ENCODE assay signal across 8 cellular contexts in genomic region chr16:50326835-50327465, GRCh38. TPM values are rescaled to one million over a fixed set of nuclear protein-coding genes. Genes with fewer than 3 reads are reported as not detected.
A peak's percentile ranks its signal among the peaks of the same experiment; 100 is the strongest.
DNase-seq lines count a peak whose midpoint lies in the region; ATAC-seq and TF ChIP-seq lines count a peak whose summit lies in the region.

No MANE protein-coding gene starts in this region.

- H3K9me3 Mint-ChIP-seq in activated CD4-positive, alpha-beta T cell treated with anti-CD3 and anti-CD28 coated beads for 36 hours (ENCODE audit: low read depth) = no peaks in the 10 kb centered on the region

- in situ Hi-C loops in ACHN (cut with HindIII; ENCODE audit: low pct_ligation_motif_present, low pct_unique_long_range_greater_than_20kb, low sequenced_read_pairs) = no loop called here

- H3K4me2 ChIP-seq in neural cell (ENCODE audit: low read length) = no peak overlapping the region

- H3K9ac ChIP-seq in neural cell (ENCODE audit: low read length) = no peak overlapping the region

- no peaks in the 10 kb centered on the region for H3F3A ChIP-seq in neural cell (ENCODE audit: insufficient read depth, low read length, poor library complexity, severe bottlenecking)

- H3K27me3 ChIP-seq in neural cell (ENCODE audit: insufficient read depth, low read depth, low read length) = no peaks in the 10 kb centered on the region

- peak; percentile 66 for ATAC-seq in GM18511 (IDR thresholded peaks at IDR 0.05; ENCODE audit: unreplicated experiment)
- ATAC-seq in HG03432 (IDR thresholded peaks at IDR 0.05; ENCODE audit: unreplicated experiment) = peak; percentile 85
- ATAC-seq in activated CD4-positive, alpha-beta T cell treated with anti-CD3 and anti-CD28 coated beads for 36 hours = peak; percentile 92

- H4K20me1 ChIP-seq in neural cell (ENCODE audit: insufficient read depth) = no peaks in the 10 kb centered on the region

- TF ChIP-seq EP300 in neural cell (conservative IDR thresholded peaks at IDR 0.05; ENCODE audit: poor library complexity, severe bottlenecking) = no peak

- no peaks in the 10 kb centered on the region for H3K9me2 ChIP-seq in neural cell (ENCODE audit: insufficient read depth, low read length)

- no peak overlapping the region for H3K4me3 ChIP-seq in neural cell (ENCODE audit: low read length)

- H3K27ac Mint-ChIP-seq in activated CD4-positive, alpha-beta T cell treated with anti-CD3 and anti-CD28 coated beads for 36 hours = peak overlapping the region; percentile 82

- peaks cover 57% of the 10 kb centered on the region for H3K4me1 Mint-ChIP-seq in activated CD4-positive, alpha-beta T cell treated with anti-CD3 and anti-CD28 coated beads for 36 hours

- H3K9me3 ChIP-seq in neural cell (ENCODE audit: low read length) = no peaks in the 10 kb centered on the region

- no peak overlapping the region for H3K4me3 Mint-ChIP-seq in activated CD4-positive, alpha-beta T cell treated with anti-CD3 and anti-CD28 coated beads for 36 hours

- DNase-seq in ACHN = peak; percentile 36
- DNase-seq in activated CD4-positive, alpha-beta T cell treated with anti-CD3 and anti-CD28 coated beads for 36 hours = peak; percentile 81
- peak; percentile 58 for DNase-seq in effector CD4-positive, alpha-beta T cell
- no peak for DNase-seq in COLO668 (lab: John Stamatoyannopoulos, UW; ENCODE audit: unreplicated experiment)
- DNase-seq in H4 (ENCODE audit: low spot score) = no peak

- no peaks in the 10 kb centered on the region for H3K27me3 Mint-ChIP-seq in activated CD4-positive, alpha-beta T cell treated with anti-CD3 and anti-CD28 coated beads for 36 hours

- no peaks in the 10 kb centered on the region for H3K79me2 ChIP-seq in neural cell (replicated peaks; ENCODE audit: insufficient read depth, low read length)

- peaks cover 45% of the 10 kb centered on the region for H3K36me3 Mint-ChIP-seq in activated CD4-positive, alpha-beta T cell treated with anti-CD3 and anti-CD28 coated beads for 36 hours (ENCODE audit: low read depth)

- H2AFZ ChIP-seq in neural cell (ENCODE audit: low read depth, low read length) = no peak overlapping the region

- H3K36me3 ChIP-seq in neural cell (ENCODE audit: insufficient read depth, low read length) = no peaks in the 10 kb centered on the region

- TF ChIP-seq RAD21 in neural cell (conservative IDR thresholded peaks at IDR 0.05) = no peak

- intact Hi-C loops in activated CD4-positive, alpha-beta T cell treated with anti-CD3 and anti-CD28 coated beads for 36 hours (cut with DNase I, micrococcal nuclease) = loop anchor here (1.0 to 10.0 kb wide), 10 partner anchors 12 to 479 kb away; partner anchors contain the start of gene BRD7 (in 2 of the 2)

- H3K27ac ChIP-seq in neural cell (ENCODE audit: low read length) = no peak overlapping the region

- TF ChIP-seq CTCF in neural cell (IDR thresholded peaks at IDR 0.05; ENCODE audit: poor library complexity, severe bottlenecking) = peak; percentile 17

- POLR2A ChIA-PET in activated CD4-positive, alpha-beta T cell treated with anti-CD3 and anti-CD28 coated beads for 36 hours (lab: Charles Lee) = interaction anchor here (0.6 to 1.2 kb wide), 6 partner anchors 12 to 354 kb away, joined by 3 to 8 read pairs (median 3); partner anchors contain the start of gene SNX20

- CTCF ChIA-PET in activated CD4-positive, alpha-beta T cell treated with anti-CD3 and anti-CD28 coated beads for 36 hours (lab: Charles Lee) = interaction anchor here (0.6 to 14.5 kb wide), 46 partner anchors 10 to 480 kb away, joined by 3 to 304 read pairs (median 4); partner anchors contain the start of genes BRD7 and CNEP1R1

TF ChIP-seq in neural cell, 6 proteins besides CTCF, POLR2A, EP300 and RAD21:
- no peak for TF ChIP-seq TAF1 (IDR thresholded peaks at IDR 0.05; ENCODE audit: low read depth)

RNA-seq across cellular contexts. Expression of gene BRD7, which starts 41.8 kb away (rescaled TPM):
- total RNA-seq in activated CD4-positive, alpha-beta T cell treated with anti-CD3 and anti-CD28 coated beads for 36 hours = 100 to 1,000 TPM in 1 of 2 experiments, 10 to 100 TPM in 1; 87.7 to 104 TPM
- polyA plus RNA-seq in neural cell = 57.2 and 60.4 TPM in 2 replicates
- 58.7 and 63.0 TPM in 2 replicates for polyA minus RNA-seq in neural cell
- 34.7 and 43.8 TPM in 2 replicates for total RNA-seq in H4 (2014; rRNA removed; shearing (Covaris generic))

Comparison
In these comparisons a context has a peak if more than half of its experiments do, and no peak if none do; other contexts are left out.
1. DNase-seq: peak in ACHN (single experiment), activated CD4-positive, alpha-beta T cell treated with anti-CD3 and anti-CD28 coated beads for 36 hours (single experiment) and effector CD4-positive, alpha-beta T cell (single experiment); none in COLO668 (single experiment) and H4 (single experiment).
2. Peak in every context shown above with its lines, with median percentiles within 50 percentile points of each other: ATAC-seq.